8 cellular contexts compared by ENCODE assay signal in the genomic region with DNA sequence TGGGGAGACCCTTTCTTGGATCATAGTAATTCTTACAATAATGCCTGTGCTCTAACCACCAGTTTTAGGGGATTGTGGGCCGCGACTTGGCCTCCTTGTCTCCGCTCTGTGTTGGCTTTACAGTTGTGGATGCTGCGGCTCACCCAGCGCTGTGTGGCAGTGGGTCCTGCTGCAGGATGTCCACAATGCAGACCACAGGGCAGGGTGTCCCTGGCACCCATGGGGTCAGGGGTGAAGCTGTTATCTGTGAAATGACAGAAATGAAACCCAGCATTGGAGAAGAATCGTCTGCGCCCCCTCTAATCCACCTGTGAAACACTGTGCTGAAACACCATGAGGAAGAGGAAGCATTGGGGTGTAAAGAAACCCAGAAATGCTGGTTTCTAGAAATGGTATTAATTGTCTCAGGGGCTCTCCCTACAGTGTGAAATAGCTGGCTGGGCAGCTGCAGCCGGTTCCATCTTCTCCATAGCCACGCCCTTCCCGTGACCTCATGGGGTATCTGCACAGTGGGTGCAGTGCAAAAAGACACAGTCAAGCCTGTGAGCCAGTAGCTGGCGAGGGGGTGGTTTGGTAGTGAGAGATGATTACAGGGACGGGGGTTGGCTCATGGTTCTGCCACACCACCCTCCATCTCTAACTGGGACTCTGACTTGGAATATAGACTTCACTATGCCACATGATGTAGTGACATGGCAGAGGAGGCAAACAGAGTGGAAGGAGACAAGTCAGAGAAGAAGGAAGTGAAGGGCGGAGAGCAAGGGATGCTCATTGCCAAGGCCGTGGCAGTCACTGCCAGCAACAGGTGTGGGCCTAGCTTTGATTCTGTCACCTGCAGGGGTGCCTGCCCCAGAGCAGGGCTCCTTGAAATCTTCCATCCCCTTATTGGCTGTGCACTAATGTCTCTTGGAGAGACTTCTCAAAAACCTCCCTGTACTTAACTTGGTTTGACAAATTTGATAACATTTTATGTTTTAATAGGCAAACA. TPM values are rescaled to one million over a fixed set of nuclear protein-coding genes. Genes with fewer than 3 reads are reported as not detected.
DNase-seq lines count a peak whose midpoint lies in the region; ATAC-seq and TF ChIP-seq lines count a peak whose summit lies in the region.

No MANE protein-coding gene starts in this region.

- H3K4me1 Mint-ChIP-seq in T-helper 2 cell treated with Interferon-gamma antibody and Interleukin-4, amounts not matched to agents 5 μg/mL and 100 μg/mL, for 36 hours (ENCODE audit: low read depth): peaks cover 86% of the 10 kb centered on the region
- H3K4me1 Mint-ChIP-seq in MCF 10A (ENCODE audit: insufficient read depth, unreplicated experiment): peaks cover 19% of the 10 kb centered on the region

- H3K9me3 ChIP-seq in stomach: no peaks in the 10 kb centered on the region

- peaks cover 23 to 95% (median 66%) of the 10 kb centered on the region in 4 donors for H3K4me1 ChIP-seq in stomach

- H3K36me3 ChIP-seq in stomach: no peaks in the 10 kb centered on the region

- no peaks in the 10 kb centered on the region for H3K27me3 ChIP-seq in stomach

- intact Hi-C loops in stomach (cut with DNase I; ENCODE audit: low total_unique reads) (no loop called here), sciatic nerve (cut with DNase I) (no loop called here), MCF 10A (cut with micrococcal nuclease) (no loop called here)

- H3K4me3 Mint-ChIP-seq in T-helper 2 cell treated with Interferon-gamma antibody and Interleukin-4, amounts not matched to agents 5 μg/mL and 100 μg/mL, for 36 hours: peak overlapping the region; percentile 79
- no peak overlapping the region for H3K4me3 Mint-ChIP-seq in MCF 10A (ENCODE audit: unreplicated experiment)

- CTCF ChIA-PET in MCF 10A (lab: Yijun Ruan, JAX): no interaction called here

- peak overlapping the region in 3 of 5 donors; percentile 41 to 74 (median 68) for H3K27ac ChIP-seq in stomach

- H3K36me3 Mint-ChIP-seq in T-helper 2 cell treated with Interferon-gamma antibody and Interleukin-4, amounts not matched to agents 5 μg/mL and 100 μg/mL, for 36 hours (ENCODE audit: low read depth): peaks cover 42% of the 10 kb centered on the region
- H3K36me3 Mint-ChIP-seq in MCF 10A (ENCODE audit: insufficient read depth, unreplicated experiment): no peaks in the 10 kb centered on the region

- peak; percentile 64 for ATAC-seq in GM19035 (IDR thresholded peaks at IDR 0.05; ENCODE audit: unreplicated experiment)
- ATAC-seq in HG02943 (IDR thresholded peaks at IDR 0.05; ENCODE audit: low read depth, unreplicated experiment): peak; percentile 64
- ATAC-seq in sciatic nerve: no peak

- BruUV-seq in MCF 10A (replicated peaks; lab: Mats Ljungman, UMichigan): no TSS peak

- DNase-seq in T-helper 2 cell treated with Interferon-gamma antibody and Interleukin-4, amounts not matched to agents 5 μg/mL and 100 μg/mL, for 36 hours (ENCODE audit: low spot score): peak; percentile 79
- DNase-seq in erythroblast (lab: John Stamatoyannopoulos, UW) (peak; percentile 71 to 73), stomach (peak; percentile 32), NCI-H774 (lab: John Stamatoyannopoulos, UW) (no peak), sciatic nerve (ENCODE audit: low spot score) (no peak), MCF 10A (ENCODE audit: unreplicated experiment) (no peak)

- no peak for TF ChIP-seq EP300 in stomach (IDR thresholded peaks at IDR 0.05)

- peak overlapping the region; percentile 99 for H3K27ac Mint-ChIP-seq in T-helper 2 cell treated with Interferon-gamma antibody and Interleukin-4, amounts not matched to agents 5 μg/mL and 100 μg/mL, for 36 hours
- no peak overlapping the region for H3K27ac Mint-ChIP-seq in MCF 10A (ENCODE audit: low read depth, unreplicated experiment)

- TF ChIP-seq CTCF in stomach (IDR thresholded peaks at IDR 0.05) (no peak), MCF 10A (IDR thresholded peaks at IDR 0.05; ENCODE audit: unreplicated experiment) (no peak)

- H3K4me3 ChIP-seq in stomach: no peak overlapping the region

- WGBS in stomach, 5 donors: 77 to 86% (median 82%) methylated on average over 14 of the region's 14 CpGs

- no peaks in the 10 kb centered on the region for H3K9me3 Mint-ChIP-seq in T-helper 2 cell treated with Interferon-gamma antibody and Interleukin-4, amounts not matched to agents 5 μg/mL and 100 μg/mL, for 36 hours
- no peaks in the 10 kb centered on the region for H3K9me3 Mint-ChIP-seq in MCF 10A (ENCODE audit: unreplicated experiment)

- POLR2A ChIA-PET in MCF 10A (lab: Yijun Ruan, JAX): no interaction called here

- TF ChIP-seq POLR2A in erythroblast (IDR thresholded peaks at IDR 0.05; ENCODE audit: low read length) (no peak), stomach (IDR thresholded peaks at IDR 0.05) (no peak)

- no peaks in the 10 kb centered on the region for H3K27me3 Mint-ChIP-seq in T-helper 2 cell treated with Interferon-gamma antibody and Interleukin-4, amounts not matched to agents 5 μg/mL and 100 μg/mL, for 36 hours (ENCODE audit: low read depth)
- H3K27me3 Mint-ChIP-seq in MCF 10A (ENCODE audit: insufficient read depth, unreplicated experiment): no peaks in the 10 kb centered on the region

RNA-seq across cellular contexts. Expression of a gene that starts 16.2 kb away (rescaled TPM):
- total RNA-seq in stomach (10 to 100 TPM; 10.4 to 65.3 (median 23.7) TPM), sciatic nerve (29.8 TPM), MCF 10A (2022) (20.8 and 21.5 TPM in 2 replicates)
- polyA plus RNA-seq in stomach: 1 to 10 TPM; 1.5 to 3.8 (median 3.1) TPM

Comparison
In these comparisons a context has a peak if more than half of its experiments do, and no peak if none do; other contexts are left out.
1. DNase-seq: peak in T-helper 2 cell treated with Interferon-gamma antibody and Interleukin-4, amounts not matched to agents 5 μg/mL and 100 μg/mL, for 36 hours (single experiment), erythroblast (2 of 2) and stomach (single experiment); none in NCI-H774 (single experiment), sciatic nerve (single experiment) and MCF 10A (single experiment).